In genomic region chr12:69677-70076, GRCh38 we compare ENCODE assay signal across 15 cellular contexts. TPM values are rescaled to one million over a fixed set of nuclear protein-coding genes. Genes with fewer than 3 reads are reported as not detected.
A peak's percentile ranks its signal among the peaks of the same experiment; 100 is the strongest.
DNase-seq lines count a peak whose midpoint lies in the region; FAIRE-seq and TF ChIP-seq lines count a peak whose summit lies in the region.
"Not testable (repeated sequence)": the region's sequence is repeated elsewhere in the genome, so short reads cannot be mapped to it uniquely, and the experiment has no call there.
"Had no signal": no experiment of that assay in that cellular context is flagged by ENCODE, and none has a peak within 500 bp of the region (broad histone marks: within the 10 kb centered on the region; RNA-seq: fewer than 3 reads in every experiment).

No MANE protein-coding gene starts in this region.

- H3K9me3 Mint-ChIP-seq in H9; astrocyte (ENCODE audit: unreplicated experiment); endodermal cell: not testable (repeated sequence)

- H3K4me2 ChIP-seq in H9 (ENCODE audit: insufficient read depth, insufficient read length, low read length); astrocyte (ENCODE audit: low read length); neural cell (ENCODE audit: low read length): not testable (repeated sequence)

- not testable (repeated sequence) for H3K27ac ChIP-seq in H9 (ENCODE audit: insufficient read length, low read depth, low read length); astrocyte (ENCODE audit: low read depth, low read length); coronary artery; endodermal cell (ENCODE audit: low read depth, low read length); esophagus muscularis mucosa (replicated peaks in 1 of 4); neural cell (ENCODE audit: low read length)

- not testable (repeated sequence) for H3K36me3 ChIP-seq in astrocyte (ENCODE audit: insufficient read depth, low read length); endodermal cell (ENCODE audit: control insufficient read depth, insufficient read depth, low read length); esophagus muscularis mucosa; neural cell (ENCODE audit: insufficient read depth, low read length)

- TF ChIP-seq CTCF in H9 (conservative IDR thresholded peaks at IDR 0.05); astrocyte (IDR thresholded peaks at IDR 0.05; ENCODE audit: insufficient read depth, low read depth, low read length); coronary artery (IDR thresholded peaks at IDR 0.05); endodermal cell (conservative IDR thresholded peaks at IDR 0.05); esophagus muscularis mucosa (IDR thresholded peaks at IDR 0.05); neural cell (IDR thresholded peaks at IDR 0.05; ENCODE audit: poor library complexity, severe bottlenecking): not testable (repeated sequence)

- FAIRE-seq in astrocyte (lab: Jason Lieb, UNC) = not testable (repeated sequence)

- H3T11ph ChIP-seq in H9 (ENCODE audit: low read length) = not testable (repeated sequence)

- H3K4me3 Mint-ChIP-seq in H9, endodermal cell: not testable (repeated sequence)
- peak overlapping the region; percentile 16 for H3K4me3 Mint-ChIP-seq in astrocyte (ENCODE audit: unreplicated experiment)

- not testable (repeated sequence) for H3K9ac ChIP-seq in H9 (ENCODE audit: extremely low read depth, insufficient read length, low read length); astrocyte (ENCODE audit: low read length); endodermal cell (ENCODE audit: extremely low read depth, low read length, poor library complexity, severe bottlenecking); neural cell (ENCODE audit: low read length)

- not testable (repeated sequence) for H3K27me3 ChIP-seq in H9 (ENCODE audit: insufficient read depth, low read length); astrocyte (ENCODE audit: insufficient read depth, low read length); neural cell (ENCODE audit: insufficient read depth, low read depth, low read length)
- H3K27me3 ChIP-seq in endodermal cell (ENCODE audit: control insufficient read depth, insufficient read depth, low read length, poor library complexity, severe bottlenecking) (peaks cover 49% of the 10 kb centered on the region), esophagus muscularis mucosa (peaks cover 0 to 40% (median 8%) of the 10 kb centered on the region in 4 donors)

- H3K79me2 ChIP-seq in H9 (ENCODE audit: insufficient read depth, low read length); astrocyte (ENCODE audit: insufficient read depth, low read length); neural cell (replicated peaks; ENCODE audit: insufficient read depth, low read length): not testable (repeated sequence)

- H3K4me3 ChIP-seq in astrocyte (ENCODE audit: insufficient read depth, low read depth, low read length); coronary artery; endodermal cell (ENCODE audit: low read length); esophagus muscularis mucosa: not testable (repeated sequence)
- H3K4me3 ChIP-seq in neural cell (ENCODE audit: low read length) = peak overlapping the region; percentile 28

- not testable (repeated sequence) for H3K4ac ChIP-seq in H9 (ENCODE audit: low read depth, low read length)

- not testable (repeated sequence) for TF ChIP-seq RAD21 in neural cell (conservative IDR thresholded peaks at IDR 0.05)

- not testable (repeated sequence) for TF ChIP-seq POLR2A in esophagus muscularis mucosa (IDR thresholded peaks at IDR 0.05; ENCODE audit: low read depth)

- not testable (repeated sequence) for H2BK15ac ChIP-seq in H9 (ENCODE audit: low read depth, low read length)

- not testable (repeated sequence) for H3K9me3 ChIP-seq in H9 (ENCODE audit: control insufficient read depth, low read depth, low read length); astrocyte (ENCODE audit: insufficient read depth, low read depth, low read length); endodermal cell (ENCODE audit: control insufficient read depth, low read length); esophagus muscularis mucosa; neural cell (ENCODE audit: low read length)

- intact Hi-C loops in esophagus muscularis mucosa (cut with DNase I) = not testable (repeated sequence)

- H3K4me1 ChIP-seq in H9 (ENCODE audit: insufficient read depth, low read length); astrocyte (ENCODE audit: insufficient read depth, low read length); endodermal cell (ENCODE audit: control insufficient read depth, insufficient read depth, low read length); esophagus muscularis mucosa: not testable (repeated sequence)

- DNase-seq in H9 = peak; percentile 23
- not testable (repeated sequence) for DNase-seq in astrocyte (ENCODE audit: low read depth)
- DNase-seq in coronary artery (ENCODE audit: low spot score) = peak; percentile 69
- DNase-seq in endodermal cell = peak; percentile 39
- peak; percentile 90 for DNase-seq in esophagus muscularis mucosa (ENCODE audit: extremely low spot score)
- peak; percentile 52 for DNase-seq in islet precursor cell

- WGBS in H9 (ENCODE audit: extremely low coverage, insufficient read length, low lambda C conversion rate) = no CpG with 5 or more reads among the region's 6 CpGs
- 48 to 71% methylated on average over 3 to 6 of the region's 6 CpGs for WGBS in endodermal cell (ENCODE audit: insufficient coverage in 1 of 2, insufficient read length in 1 of 2), 2 experiments
- 56% methylated on average over 6 of the region's 6 CpGs for WGBS in esophagus muscularis mucosa

- not testable (repeated sequence) for H3K36me3 Mint-ChIP-seq in H9 (ENCODE audit: insufficient read depth in 1 of 3, low read depth in 3 of 3); astrocyte (ENCODE audit: low read depth, unreplicated experiment); endodermal cell (ENCODE audit: low read depth)

- H4K20me1 ChIP-seq in H9 (ENCODE audit: control insufficient read depth, insufficient read depth, insufficient read length); astrocyte (ENCODE audit: insufficient read depth, low read length); neural cell (ENCODE audit: insufficient read depth): not testable (repeated sequence)

- not testable (repeated sequence) for H3K4me1 Mint-ChIP-seq in H9; astrocyte (ENCODE audit: low read depth, unreplicated experiment); endodermal cell

- not testable (repeated sequence) for H3K27ac Mint-ChIP-seq in H9; astrocyte (ENCODE audit: unreplicated experiment); endodermal cell

- H3K14ac ChIP-seq in H9 (ENCODE audit: insufficient read depth, low read length) = not testable (repeated sequence)

- not testable (repeated sequence) for TF ChIP-seq EP300 in esophagus muscularis mucosa (IDR thresholded peaks at IDR 0.05); neural cell (conservative IDR thresholded peaks at IDR 0.05; ENCODE audit: poor library complexity, severe bottlenecking)

- not testable (repeated sequence) for H3K18ac ChIP-seq in H9 (ENCODE audit: insufficient read length, low read depth, low read length)

- H3K79me1 ChIP-seq in H9 (ENCODE audit: insufficient read depth, low read depth, low read length, poor library complexity, severe bottlenecking) = not testable (repeated sequence)

- H3K27me3 Mint-ChIP-seq in H9 (ENCODE audit: low read depth) (peaks cover 62% of the 10 kb centered on the region), astrocyte (ENCODE audit: low read depth, unreplicated experiment) (peaks cover 55% of the 10 kb centered on the region), endodermal cell (ENCODE audit: insufficient read depth) (peaks cover 66% of the 10 kb centered on the region)

- H4K5ac ChIP-seq in H9 (ENCODE audit: insufficient read length, low read depth, low read length) = not testable (repeated sequence)

- H2BK12ac ChIP-seq in H9 (ENCODE audit: insufficient read length, low read depth, low read length) = not testable (repeated sequence)

- not testable (repeated sequence) for H2BK120ac ChIP-seq in H9 (ENCODE audit: low read depth, low read length, poor library complexity, severe bottlenecking)

- not testable (repeated sequence) for H2BK5ac ChIP-seq in H9 (ENCODE audit: insufficient read length, low read length)

- H4K91ac ChIP-seq in H9 (ENCODE audit: insufficient read length, low read depth, low read length) = not testable (repeated sequence)

- not testable (repeated sequence) for H2AFZ ChIP-seq in H9 (ENCODE audit: low read length); astrocyte (ENCODE audit: low read depth, low read length); neural cell (ENCODE audit: low read depth, low read length)

- H3K9me2 ChIP-seq in neural cell (ENCODE audit: insufficient read depth, low read length) = not testable (repeated sequence)

- not testable (repeated sequence) for H3K56ac ChIP-seq in H9 (ENCODE audit: insufficient read length, low read depth, low read length)

- not testable (repeated sequence) for H3K23me2 ChIP-seq in H9 (ENCODE audit: insufficient read length, low read depth, low read length, poor library complexity, severe bottlenecking)

- H3F3A ChIP-seq in neural cell (ENCODE audit: insufficient read depth, low read length, poor library complexity, severe bottlenecking) = not testable (repeated sequence)

- not testable (repeated sequence) for H2BK20ac ChIP-seq in H9 (ENCODE audit: low read depth, low read length, poor library complexity, severe bottlenecking)

- H4K8ac ChIP-seq in H9 (replicated peaks; ENCODE audit: insufficient read length, low read depth, low read length) = not testable (repeated sequence)

- not testable (repeated sequence) for H3K23ac ChIP-seq in H9 (ENCODE audit: insufficient read length, low read depth, low read length)

- not testable (repeated sequence) for H2AK5ac ChIP-seq in H9 (ENCODE audit: insufficient read length, low read length)

RNA-seq across cellular contexts. Expression of gene IQSEC3, which starts 3.1 kb away (rescaled TPM):
- total RNA-seq in H9 (2021) (0.50 and 0.55 TPM in 2 replicates), astrocyte (0.34 and 0.46 TPM in 2 replicates), endodermal cell (1 to 10 TPM; 1.5 to 2.7 TPM), esophagus muscularis mucosa (1 to 10 TPM in 2 of 4 donors, under 1 TPM in 2; 0.26 to 2.3 (median 1.4) TPM)
- 1.5 TPM for polyA plus RNA-seq in endodermal cell (2013, experiment 1 of 2)
- 0.95 TPM for polyA plus RNA-seq in endodermal cell (2013, experiment 2 of 2)
- polyA plus RNA-seq in neural cell = 2.4 and 5.4 TPM in 2 replicates
- 14.9 and 16.7 TPM in 2 replicates for polyA minus RNA-seq in neural cell
- total RNA-seq: A172, A673, Calu3 had no signal
- polyA plus RNA-seq: A549; BJ; CD14-positive monocyte; CD4-positive, alpha-beta memory T cell; CD8-positive, alpha-beta memory T cell had no signal
